1 cellular context compared by ENCODE assay signal in the genomic region with DNA sequence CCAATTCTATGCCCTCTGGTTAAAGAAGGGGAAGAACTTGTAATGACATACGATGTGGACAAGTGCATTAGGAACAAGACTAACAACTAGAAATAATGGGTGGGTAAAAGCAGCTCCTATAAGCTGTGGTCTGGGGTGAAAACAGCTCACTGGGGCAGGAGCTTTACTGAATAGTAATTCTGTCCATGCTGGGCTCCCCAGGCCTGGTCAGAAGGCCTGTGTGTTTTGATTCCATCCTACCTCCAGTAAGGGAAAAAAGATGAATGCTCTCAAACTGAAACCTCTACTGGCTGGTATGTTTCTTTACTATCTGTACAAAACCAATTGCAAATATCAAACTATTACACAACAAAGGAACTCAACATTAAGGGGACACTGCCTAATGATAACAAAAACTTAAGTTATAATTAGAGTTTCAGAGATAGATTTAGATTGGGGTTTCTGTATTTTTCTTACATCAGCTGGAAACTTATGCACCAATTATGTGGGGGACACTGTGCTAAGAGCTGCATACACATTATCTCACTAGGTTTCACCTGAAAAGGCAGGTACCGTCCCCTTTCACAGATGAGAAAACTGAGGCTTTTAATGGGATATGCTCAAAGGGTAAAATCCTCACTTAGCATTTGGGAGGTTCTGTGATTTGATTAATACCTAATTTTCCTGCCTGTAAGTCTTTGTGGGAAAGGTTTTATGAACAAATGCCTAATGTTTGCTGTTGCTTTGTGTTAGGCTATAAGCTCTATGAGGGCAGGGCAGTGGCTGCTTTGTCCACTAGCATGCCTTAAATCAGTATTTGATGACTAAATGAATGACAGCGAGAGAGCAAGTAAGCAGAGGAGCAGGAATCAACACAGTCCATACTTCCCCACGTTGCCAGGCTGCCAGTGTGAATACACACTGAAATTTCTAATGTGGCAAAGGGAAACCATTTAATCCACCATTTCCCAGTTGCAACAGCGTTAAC.
TF ChIP-seq lines count a peak whose summit lies in the region.

No MANE protein-coding gene starts in this region.

TF ChIP-seq in GM12891, 5 proteins besides CTCF, POLR2A, EP300 and RAD21 (continued from another document):
- TF ChIP-seq TAF1 (IDR thresholded peaks at IDR 0.05; ENCODE audit: low read depth, low read length) (no peak), SPI1 (IDR thresholded peaks at IDR 0.05; ENCODE audit: low read depth, low read length) (no peak)
